In genomic region chr6:159654483-159655098, GRCh38 we compare ENCODE assay signal across 9 cellular contexts. TPM values are rescaled to one million over a fixed set of nuclear protein-coding genes. Genes with fewer than 3 reads are reported as not detected.
A peak's percentile ranks its signal among the peaks of the same experiment; 100 is the strongest.
DNase-seq lines count a peak whose midpoint lies in the region; ATAC-seq and TF ChIP-seq lines count a peak whose summit lies in the region.
"Had no signal": no experiment of that assay in that cellular context is flagged by ENCODE, and none has a peak within 500 bp of the region (broad histone marks: within the 10 kb centered on the region; RNA-seq: fewer than 3 reads in every experiment).

No MANE protein-coding gene starts in this region.

- no peaks in the 10 kb centered on the region for H3K36me3 ChIP-seq in cardiac muscle cell
- H3K36me3 ChIP-seq in gastrocnemius medialis, result peaks cover 0 to 20% of the 10 kb centered on the region in 2 donors

- no peak overlapping the region for H3K27ac Mint-ChIP-seq in activated naive CD8-positive, alpha-beta T cell treated with anti-CD3 and anti-CD28 coated beads, Interleukin-2, amount 50 U/mL, for 24 hours
- H3K27ac Mint-ChIP-seq: dendritic cell treated with granulocyte-macrophage colony-stimulating factor and Interleukin-4, amounts not matched to agents 40 ng/mL and 50 ng/mL, for 4 days had no signal

- TF ChIP-seq POLR2A in gastrocnemius medialis (IDR thresholded peaks at IDR 0.05), result no peak

- H3K27me3 Mint-ChIP-seq in activated naive CD8-positive, alpha-beta T cell treated with anti-CD3 and anti-CD28 coated beads, Interleukin-2, amount 50 U/mL, for 24 hours, result no peaks in the 10 kb centered on the region
- H3K27me3 Mint-ChIP-seq: dendritic cell treated with granulocyte-macrophage colony-stimulating factor and Interleukin-4, amounts not matched to agents 40 ng/mL and 50 ng/mL, for 4 days had no signal

- H3K4me3 ChIP-seq in cardiac muscle cell, result no peak overlapping the region
- no peak overlapping the region for H3K4me3 ChIP-seq in gastrocnemius medialis

- no peak overlapping the region for H3K4me3 Mint-ChIP-seq in activated naive CD8-positive, alpha-beta T cell treated with anti-CD3 and anti-CD28 coated beads, Interleukin-2, amount 50 U/mL, for 24 hours
- H3K4me3 Mint-ChIP-seq: dendritic cell treated with granulocyte-macrophage colony-stimulating factor and Interleukin-4, amounts not matched to agents 40 ng/mL and 50 ng/mL, for 4 days had no signal

- H3K9me3 Mint-ChIP-seq in activated naive CD8-positive, alpha-beta T cell treated with anti-CD3 and anti-CD28 coated beads, Interleukin-2, amount 50 U/mL, for 24 hours, result peaks cover 6% of the 10 kb centered on the region

- peak; percentile 54 for DNase-seq in AG08395 (ENCODE audit: low spot score)
- peak; percentile 23 for DNase-seq in NCI-H2107 (lab: John Stamatoyannopoulos, UW)
- peak; percentile 65 to 84 for DNase-seq in cardiac muscle cell (ENCODE audit: low read depth in 1 of 2, low spot score in 1 of 2)
- no peak for DNase-seq in gastrocnemius medialis
- DNase-seq in activated naive CD8-positive, alpha-beta T cell treated with anti-CD3 and anti-CD28 coated beads, Interleukin-2, amount 50 U/mL, for 24 hours, result no peak

- H3K27me3 ChIP-seq in cardiac muscle cell (no peaks in the 10 kb centered on the region), gastrocnemius medialis (no peaks in the 10 kb centered on the region)

- intact Hi-C loops in gastrocnemius medialis (cut with DNase I; ENCODE audit: low total_unique reads), result loop anchor here (5.0 kb wide), 1 partner anchor 482 kb away; no protein-coding TSS in a partner anchor

- TF ChIP-seq CTCF in VCaP (conservative IDR thresholded peaks at IDR 0.05), result peak; percentile 70
- TF ChIP-seq CTCF in cardiac muscle cell (IDR thresholded peaks at IDR 0.05; ENCODE audit: low read depth, low read length), result peak; percentile 44
- TF ChIP-seq CTCF in gastrocnemius medialis (IDR thresholded peaks at IDR 0.05 in 4 of 5, conservative IDR thresholded peaks at IDR 0.05 in 1 of 5), result peak; percentile 25 to 62 (median 49)

- no peaks in the 10 kb centered on the region for H3K4me1 Mint-ChIP-seq in activated naive CD8-positive, alpha-beta T cell treated with anti-CD3 and anti-CD28 coated beads, Interleukin-2, amount 50 U/mL, for 24 hours

- no peaks in the 10 kb centered on the region for H3K9me3 ChIP-seq in cardiac muscle cell (ENCODE audit: low read depth)
- no peaks in the 10 kb centered on the region for H3K9me3 ChIP-seq in gastrocnemius medialis

- H3K36me3 Mint-ChIP-seq in activated naive CD8-positive, alpha-beta T cell treated with anti-CD3 and anti-CD28 coated beads, Interleukin-2, amount 50 U/mL, for 24 hours (ENCODE audit: low read depth), result peaks cover under 1% of the 10 kb centered on the region

- H3K27ac ChIP-seq in VCaP (no peak overlapping the region), cardiac muscle cell (no peak overlapping the region), gastrocnemius medialis (peak overlapping the region in 1 of 4 donors; percentile 24)

- in situ Hi-C loops in gastrocnemius medialis (cut with MboI; ENCODE audit: low sequenced_read_pairs in 4 of 4), result loop anchor here in 3 of 4 donors (10.0 kb wide), 1 partner anchor 480 kb away; no protein-coding TSS in a partner anchor

- peak; percentile 55 for ATAC-seq in GM18517 (IDR thresholded peaks at IDR 0.05; ENCODE audit: unreplicated experiment)
- peak in 1 of 2 donors; percentile 30 for ATAC-seq in gastrocnemius medialis
- no peak for ATAC-seq in HG02588 (IDR thresholded peaks at IDR 0.05; ENCODE audit: unreplicated experiment)
- no peak for ATAC-seq in activated naive CD8-positive, alpha-beta T cell treated with anti-CD3 and anti-CD28 coated beads, Interleukin-2, amount 50 U/mL, for 24 hours

- H3K4me1 ChIP-seq in cardiac muscle cell (ENCODE audit: low read depth) (no peaks in the 10 kb centered on the region), gastrocnemius medialis (peaks cover 0 to 19% of the 10 kb centered on the region in 2 donors)

RNA-seq across cellular contexts. Expression of gene SOD2, which starts 38.5 kb away (rescaled TPM):
- total RNA-seq in cardiac muscle cell (172 and 176 TPM in 2 replicates), gastrocnemius medialis (over 10,000 TPM; 10,850 to 22,513 (median 13,452) TPM)
- 156 and 171 TPM in 2 replicates for polyA plus RNA-seq in cardiac muscle cell

Comparison
In these comparisons a context has a peak if more than half of its experiments do, and no peak if none do; other contexts are left out.
1. DNase-seq: peak in AG08395 (single experiment), NCI-H2107 (single experiment) and cardiac muscle cell (2 of 2); none in gastrocnemius medialis (0 of 2) and activated naive CD8-positive, alpha-beta T cell treated with anti-CD3 and anti-CD28 coated beads, Interleukin-2, amount 50 U/mL, for 24 hours (single experiment).
2. RNA of gene SOD2, which starts 38.5 kb away (total RNA-seq): 10,850 to 22,513 TPM in gastrocnemius medialis; 172 to 176 TPM in cardiac muscle cell; every median in the first group is over 10 times any median in the second.
3. Peak in every context shown above with its lines, with median percentiles within 50 percentile points of each other: CTCF ChIP-seq.